Comparison of ENCODE assay signal across 11 cellular contexts in the genomic region with DNA sequence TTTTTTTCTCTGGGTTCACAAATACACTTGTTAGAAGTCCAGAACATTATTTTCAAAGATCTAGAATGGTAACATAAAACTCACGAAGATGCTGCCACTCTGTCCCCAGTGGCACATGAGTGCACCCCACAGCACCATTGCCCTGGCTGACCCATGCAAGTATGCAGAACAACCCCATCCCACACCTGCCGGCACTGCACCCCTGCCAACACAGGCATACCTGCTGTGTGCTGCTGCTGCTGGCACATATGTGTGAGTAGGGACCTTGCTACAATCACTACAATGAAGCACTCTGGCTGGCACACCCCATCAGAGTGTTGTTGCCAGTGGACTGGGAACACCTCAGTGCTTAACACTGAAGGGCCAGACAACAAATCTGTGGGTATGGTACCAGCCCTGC.
"Had no signal": no experiment of that assay in that cellular context is flagged by ENCODE, and none has a peak within 500 bp of the region (broad histone marks: within the 10 kb centered on the region; RNA-seq: fewer than 3 reads in every experiment).

No MANE protein-coding gene starts in this region.

- DNase-seq: GM23248, GOT3, H7, H9, HCEC 1CT, HFFc6 had no signal

- H3K27ac ChIP-seq: GM23248 had no signal

- H3K4me3 Mint-ChIP-seq: GM23338, H9, HFFc6 had no signal

- H3K9me3 Mint-ChIP-seq: GM23338, HFFc6 had no signal

- H3K27ac Mint-ChIP-seq: GM23338, H9, HFFc6 had no signal

- H3K36me3 ChIP-seq: HAP-1 had no signal

- H3K9ac ChIP-seq: GM23248 had no signal

- FAIRE-seq: H1, H54 had no signal

- H3K4me1 ChIP-seq: HAP-1 had no signal

- ATAC-seq: GM23338, HCT116 had no signal

- H3K4me3 ChIP-seq: GM23248, GM23338, HAP-1 had no signal

- H3K9me3 ChIP-seq: HAP-1 had no signal
